Comparison of ENCODE assay signal across 1 cellular context in genomic region chr14:91149462-91149861, GRCh38.
TF ChIP-seq lines count a peak whose summit lies in the region.

No MANE protein-coding gene starts in this region.

TF ChIP-seq in HepG2, 621 proteins besides CTCF, POLR2A, EP300 and RAD21 (continued from another document and continues in another):
- TF ChIP-seq ZNF446 (CRISPR knock-in tag; IDR thresholded peaks at IDR 0.05) (no peak), SOX6 (IDR thresholded peaks at IDR 0.05) (no peak), SOX6 (CRISPR knock-in tag; IDR thresholded peaks at IDR 0.05) (peak; percentile 44; the same call in 1 of the 2 replicates), MYPOP (CRISPR knock-in tag; IDR thresholded peaks at IDR 0.05) (no peak), TGIF2 (CRISPR knock-in tag; IDR thresholded peaks at IDR 0.05) (no peak), BCL6 (CRISPR knock-in tag; IDR thresholded peaks at IDR 0.05) (peak; percentile 86), CSRNP1 (CRISPR knock-in tag; IDR thresholded peaks at IDR 0.05) (no peak), ZNF20 (CRISPR knock-in tag; IDR thresholded peaks at IDR 0.05) (no peak), ZNF841 (CRISPR knock-in tag; IDR thresholded peaks at IDR 0.05; ENCODE audit: borderline replicate concordance) (no peak), ZNF883 (CRISPR knock-in tag; IDR thresholded peaks at IDR 0.05; ENCODE audit: not compliant biosample characterization) (no peak), BHLHE40 (IDR thresholded peaks at IDR 0.05; ENCODE audit: low read length) (0 out of 2 replicates have a peak, but pooled peaks have one; percentile 11), KMT2B (CRISPR knock-in tag; IDR thresholded peaks at IDR 0.05) (no peak), NCOA2 (CRISPR knock-in tag; IDR thresholded peaks at IDR 0.05) (no peak), ATAD3A (CRISPR knock-in tag; IDR thresholded peaks at IDR 0.05) (no peak), ZMYM3 (CRISPR knock-in tag; IDR thresholded peaks at IDR 0.05) (no peak), ZNF138 (CRISPR knock-in tag; IDR thresholded peaks at IDR 0.05; ENCODE audit: low read depth) (no peak), ZSCAN12 (CRISPR knock-in tag; IDR thresholded peaks at IDR 0.05) (no peak), RARA (CRISPR knock-in tag; IDR thresholded peaks at IDR 0.05) (peak; percentile 71), SP2 (CRISPR knock-in tag; IDR thresholded peaks at IDR 0.05) (no peak), SMC3 (IDR thresholded peaks at IDR 0.05; ENCODE audit: low read length) (no peak), HDAC2 (CRISPR knock-in tag; IDR thresholded peaks at IDR 0.05) (no peak), MAX (IDR thresholded peaks at IDR 0.05) (peak; percentile 63), RBM22 (optimal IDR thresholded peaks at IDR 0.05; ENCODE audit: low read length) (no peak), PITX1 (CRISPR knock-in tag; IDR thresholded peaks at IDR 0.05) (no peak), ZNF550 (CRISPR knock-in tag; IDR thresholded peaks at IDR 0.05; ENCODE audit: borderline replicate concordance) (no peak), ZNF879 (CRISPR knock-in tag; IDR thresholded peaks at IDR 0.05) (no peak), HOXA5 (CRISPR knock-in tag; IDR thresholded peaks at IDR 0.05) (no peak), HNRNPUL1 (IDR thresholded peaks at IDR 0.05; ENCODE audit: low read depth, low read length) (no peak), CC2D1A (CRISPR knock-in tag; IDR thresholded peaks at IDR 0.05) (no peak), RNF219 (CRISPR knock-in tag; IDR thresholded peaks at IDR 0.05) (no peak), E2F2 (CRISPR knock-in tag; IDR thresholded peaks at IDR 0.05; ENCODE audit: borderline replicate concordance) (no peak), ZNF431 (CRISPR knock-in tag; IDR thresholded peaks at IDR 0.05; ENCODE audit: borderline replicate concordance, low read depth) (0 out of 2 replicates have a peak, but pooled peaks have one; percentile 28), ZNF782 (CRISPR knock-in tag; IDR thresholded peaks at IDR 0.05; ENCODE audit: borderline replicate concordance) (no peak), AKAP8 (CRISPR knock-in tag; IDR thresholded peaks at IDR 0.05) (no peak), MED1 (CRISPR knock-in tag; IDR thresholded peaks at IDR 0.05) (no peak), ZNF652 (CRISPR knock-in tag; IDR thresholded peaks at IDR 0.05; ENCODE audit: borderline replicate concordance, low read depth) (no peak), ELF4 (CRISPR knock-in tag; IDR thresholded peaks at IDR 0.05; ENCODE audit: borderline replicate concordance) (no peak), PLRG1 (conservative IDR thresholded peaks at IDR 0.05) (no peak), NRL (CRISPR knock-in tag; IDR thresholded peaks at IDR 0.05; ENCODE audit: borderline replicate concordance) (no peak), ZNF615 (CRISPR knock-in tag; IDR thresholded peaks at IDR 0.05; ENCODE audit: borderline replicate concordance) (no peak), TAF15 (IDR thresholded peaks at IDR 0.05; ENCODE audit: low read depth, low read length, poor library complexity, severe bottlenecking) (no peak), ZNF703 (CRISPR knock-in tag; IDR thresholded peaks at IDR 0.05; ENCODE audit: borderline replicate concordance) (no peak), ZNF432 (CRISPR knock-in tag; IDR thresholded peaks at IDR 0.05; ENCODE audit: borderline replicate concordance) (no peak), ZBTB44 (CRISPR knock-in tag; IDR thresholded peaks at IDR 0.05) (no peak), ZNF770 (CRISPR knock-in tag; IDR thresholded peaks at IDR 0.05) (no peak), ZNF563 (CRISPR knock-in tag; IDR thresholded peaks at IDR 0.05) (no peak), GPN1 (CRISPR knock-in tag; IDR thresholded peaks at IDR 0.05; ENCODE audit: borderline replicate concordance) (no peak)
- TF ChIP-seq, protein P1, sequence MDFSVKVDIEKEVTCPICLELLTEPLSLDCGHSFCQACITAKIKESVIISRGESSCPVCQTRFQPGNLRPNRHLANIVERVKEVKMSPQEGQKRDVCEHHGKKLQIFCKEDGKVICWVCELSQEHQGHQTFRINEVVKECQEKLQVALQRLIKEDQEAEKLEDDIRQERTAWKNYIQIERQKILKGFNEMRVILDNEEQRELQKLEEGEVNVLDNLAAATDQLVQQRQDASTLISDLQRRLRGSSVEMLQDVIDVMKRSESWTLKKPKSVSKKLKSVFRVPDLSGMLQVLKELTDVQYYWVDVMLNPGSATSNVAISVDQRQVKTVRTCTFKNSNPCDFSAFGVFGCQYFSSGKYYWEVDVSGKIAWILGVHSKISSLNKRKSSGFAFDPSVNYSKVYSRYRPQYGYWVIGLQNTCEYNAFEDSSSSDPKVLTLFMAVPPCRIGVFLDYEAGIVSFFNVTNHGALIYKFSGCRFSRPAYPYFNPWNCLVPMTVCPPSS (IDR thresholded peaks at IDR 0.05), result no peak
- TF ChIP-seq, protein P2, sequence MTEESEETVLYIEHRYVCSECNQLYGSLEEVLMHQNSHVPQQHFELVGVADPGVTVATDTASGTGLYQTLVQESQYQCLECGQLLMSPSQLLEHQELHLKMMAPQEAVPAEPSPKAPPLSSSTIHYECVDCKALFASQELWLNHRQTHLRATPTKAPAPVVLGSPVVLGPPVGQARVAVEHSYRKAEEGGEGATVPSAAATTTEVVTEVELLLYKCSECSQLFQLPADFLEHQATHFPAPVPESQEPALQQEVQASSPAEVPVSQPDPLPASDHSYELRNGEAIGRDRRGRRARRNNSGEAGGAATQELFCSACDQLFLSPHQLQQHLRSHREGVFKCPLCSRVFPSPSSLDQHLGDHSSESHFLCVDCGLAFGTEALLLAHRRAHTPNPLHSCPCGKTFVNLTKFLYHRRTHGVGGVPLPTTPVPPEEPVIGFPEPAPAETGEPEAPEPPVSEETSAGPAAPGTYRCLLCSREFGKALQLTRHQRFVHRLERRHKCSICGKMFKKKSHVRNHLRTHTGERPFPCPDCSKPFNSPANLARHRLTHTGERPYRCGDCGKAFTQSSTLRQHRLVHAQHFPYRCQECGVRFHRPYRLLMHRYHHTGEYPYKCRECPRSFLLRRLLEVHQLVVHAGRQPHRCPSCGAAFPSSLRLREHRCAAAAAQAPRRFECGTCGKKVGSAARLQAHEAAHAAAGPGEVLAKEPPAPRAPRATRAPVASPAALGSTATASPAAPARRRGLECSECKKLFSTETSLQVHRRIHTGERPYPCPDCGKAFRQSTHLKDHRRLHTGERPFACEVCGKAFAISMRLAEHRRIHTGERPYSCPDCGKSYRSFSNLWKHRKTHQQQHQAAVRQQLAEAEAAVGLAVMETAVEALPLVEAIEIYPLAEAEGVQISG (CRISPR knock-in tag; IDR thresholded peaks at IDR 0.05), result no peak; the same call in 1 of the 2 replicates
- TF ChIP-seq, protein P3, sequence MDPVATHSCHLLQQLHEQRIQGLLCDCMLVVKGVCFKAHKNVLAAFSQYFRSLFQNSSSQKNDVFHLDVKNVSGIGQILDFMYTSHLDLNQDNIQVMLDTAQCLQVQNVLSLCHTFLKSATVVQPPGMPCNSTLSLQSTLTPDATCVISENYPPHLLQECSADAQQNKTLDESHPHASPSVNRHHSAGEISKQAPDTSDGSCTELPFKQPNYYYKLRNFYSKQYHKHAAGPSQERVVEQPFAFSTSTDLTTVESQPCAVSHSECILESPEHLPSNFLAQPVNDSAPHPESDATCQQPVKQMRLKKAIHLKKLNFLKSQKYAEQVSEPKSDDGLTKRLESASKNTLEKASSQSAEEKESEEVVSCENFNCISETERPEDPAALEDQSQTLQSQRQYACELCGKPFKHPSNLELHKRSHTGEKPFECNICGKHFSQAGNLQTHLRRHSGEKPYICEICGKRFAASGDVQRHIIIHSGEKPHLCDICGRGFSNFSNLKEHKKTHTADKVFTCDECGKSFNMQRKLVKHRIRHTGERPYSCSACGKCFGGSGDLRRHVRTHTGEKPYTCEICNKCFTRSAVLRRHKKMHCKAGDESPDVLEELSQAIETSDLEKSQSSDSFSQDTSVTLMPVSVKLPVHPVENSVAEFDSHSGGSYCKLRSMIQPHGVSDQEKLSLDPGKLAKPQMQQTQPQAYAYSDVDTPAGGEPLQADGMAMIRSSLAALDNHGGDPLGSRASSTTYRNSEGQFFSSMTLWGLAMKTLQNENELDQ (CRISPR knock-in tag; IDR thresholded peaks at IDR 0.05; ENCODE audit: borderline replicate concordance), result no peak
- TF ChIP-seq, protein P4, sequence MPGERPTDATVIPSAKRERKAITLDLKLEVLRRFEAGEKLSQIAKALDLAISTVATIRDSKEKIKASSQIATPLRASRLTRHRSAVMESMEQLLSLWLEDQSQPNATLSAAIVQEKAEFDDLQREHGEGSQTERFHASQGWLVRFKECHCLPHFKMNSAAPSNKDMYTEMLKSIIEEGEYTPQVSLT (CRISPR knock-in tag; IDR thresholded peaks at IDR 0.05; ENCODE audit: borderline replicate concordance, low read depth), result no peak
- TF ChIP-seq, protein P5, sequence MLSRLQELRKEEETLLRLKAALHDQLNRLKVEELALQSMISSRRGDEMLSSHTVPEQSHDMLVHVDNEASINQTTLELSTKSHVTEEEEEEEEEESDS (CRISPR knock-in tag; IDR thresholded peaks at IDR 0.05; ENCODE audit: borderline replicate concordance), result no peak
- TF ChIP-seq, protein P6, sequence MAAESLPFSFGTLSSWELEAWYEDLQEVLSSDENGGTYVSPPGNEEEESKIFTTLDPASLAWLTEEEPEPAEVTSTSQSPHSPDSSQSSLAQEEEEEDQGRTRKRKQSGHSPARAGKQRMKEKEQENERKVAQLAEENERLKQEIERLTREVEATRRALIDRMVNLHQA (CRISPR knock-in tag; IDR thresholded peaks at IDR 0.05), result no peak
